In genomic region chr4:41839945-41840854, GRCh38 we compare ENCODE assay signal across 1 cellular context.
TF ChIP-seq lines count a peak whose summit lies in the region.

No MANE protein-coding gene starts in this region.

TF ChIP-seq in WTC11, 78 proteins besides CTCF, POLR2A, EP300 and RAD21 (continued from another document):
- no peak for TF ChIP-seq ZNF512 (CRISPR knock-in tag; IDR thresholded peaks at IDR 0.05; ENCODE audit: borderline replicate concordance)
